ENCODE assay signal across 41 cellular contexts in the genomic region with DNA sequence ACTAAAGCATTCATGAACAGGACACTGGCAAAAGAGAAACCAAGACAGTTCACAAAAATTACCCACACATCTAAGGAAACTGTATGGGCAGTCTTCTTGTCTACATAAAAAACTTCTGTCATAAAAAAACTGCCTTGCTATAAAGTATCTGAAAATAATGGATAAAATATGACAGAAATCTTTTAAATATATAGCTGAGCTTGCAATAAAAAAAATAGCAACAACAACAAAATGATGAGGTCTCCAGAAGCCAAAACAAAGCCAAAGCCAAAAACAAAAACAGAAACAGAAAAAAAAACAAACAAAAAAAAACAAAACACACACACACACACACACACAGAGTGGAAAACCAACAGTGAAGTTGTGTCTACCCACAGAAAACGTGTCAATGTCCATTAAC. TPM values are rescaled to one million over a fixed set of nuclear protein-coding genes. Genes with fewer than 3 reads are reported as not detected.
"Had no signal": no experiment of that assay in that cellular context is flagged by ENCODE, and none has a peak within 500 bp of the region (broad histone marks: within the 10 kb centered on the region; RNA-seq: fewer than 3 reads in every experiment).

No MANE protein-coding gene starts in this region.

- H3K4me2 ChIP-seq: hepatocyte had no signal

- H3K27ac ChIP-seq: adrenal gland, body of pancreas, epithelial cell of prostate, esophagus squamous epithelium, gastroesophageal sphincter, heart right ventricle, hepatocyte, WERI-Rb-1 had no signal

- H3K27me3 Mint-ChIP-seq: activated B cell treated with CpG ODN at 0.5 μM for 24 hours; activated CD8-positive, alpha-beta T cell treated with anti-CD3 and anti-CD28 coated beads for 36 hours; activated naive CD4-positive, alpha-beta T cell treated with anti-CD3 and anti-CD28 coated beads, Interleukin-2, amount 10 ng/mL, durations not matched to agents 7 days and 5 days; activated naive CD8-positive, alpha-beta T cell treated with anti-CD3 and anti-CD28 coated beads, Interleukin-2, amount 50 U/mL, for 24 hours had no signal

- H3K36me3 ChIP-seq: adrenal gland, esophagus squamous epithelium, gastroesophageal sphincter, heart right ventricle, WERI-Rb-1 had no signal

- ATAC-seq: activated CD4-positive, CD25-positive, alpha-beta regulatory T cell treated with anti-CD3 and anti-CD28 coated beads, Interleukin-2, amount 50 U/mL, for 24 hours; activated CD8-positive, alpha-beta T cell treated with anti-CD3 and anti-CD28 coated beads for 36 hours; activated naive CD4-positive, alpha-beta T cell treated with anti-CD3 and anti-CD28 coated beads, Interleukin-2, amount 50 U/mL, for 72 hours; activated naive CD8-positive, alpha-beta T cell treated with anti-CD3 and anti-CD28 coated beads, Interleukin-2, amount 50 U/mL, for 24 hours; activated T-cell treated with anti-CD3 and anti-CD28 coated beads, Interleukin-2, amount 50 U/mL, for 4 hours; body of pancreas; effector memory CD8-positive, alpha-beta T cell; gastroesophageal sphincter; heart right ventricle; T-helper 17 cell had no signal

- H3K9me3 ChIP-seq: adrenal gland, body of pancreas, esophagus squamous epithelium had no signal

- DNase-seq: activated B cell treated with CpG ODN at 0.5 μM for 24 hours; activated CD4-positive, alpha-beta T cell treated with anti-CD3 and anti-CD28 coated beads for 48 hours; activated CD4-positive, alpha-beta T cell treated with anti-CD3 and anti-CD28 coated beads, Interleukin-2, amount 50 U/mL, for 1 hour; activated CD4-positive, alpha-beta T cell treated with anti-CD3 and anti-CD28 coated beads, Interleukin-2, amount 50 U/mL, for 48 hours; activated CD8-positive, alpha-beta memory T cell treated with anti-CD3 and anti-CD28 coated beads for 24 hours; activated CD8-positive, alpha-beta memory T cell treated with anti-CD3 and anti-CD28 coated beads, Interleukin-2, amount 50 U/mL, for 48 hours; activated CD8-positive, alpha-beta T cell treated with anti-CD3 and anti-CD28 coated beads for 36 hours; activated gamma-delta T cell; activated naive CD4-positive, alpha-beta T cell; activated naive CD4-positive, alpha-beta T cell treated with anti-CD3 and anti-CD28 coated beads, Interleukin-2, amount 10 ng/mL, durations not matched to agents 7 days and 5 days; activated naive CD8-positive, alpha-beta T cell treated with anti-CD3 and anti-CD28 coated beads, Interleukin-2, amount 50 U/mL, for 24 hours; activated T-cell treated with anti-CD3 and anti-CD28 coated beads for 4 hours; activated T-cell treated with anti-CD3 and anti-CD28 coated beads, Interleukin-2, amount 50 U/mL, for 4 hours; adrenal gland; amygdala; aorta; body of pancreas; caudate nucleus; cortex of kidney; dermis blood vessel endothelial cell; effector CD4-positive, alpha-beta T cell; effector memory CD8-positive, alpha-beta T cell; esophagus squamous epithelium; foreskin melanocyte; heart right ventricle; T-helper 1 cell; T-helper 17 cell; T1000; WERI-Rb-1 had no signal

- H3K79me2 ChIP-seq: hepatocyte had no signal

- H3K27ac Mint-ChIP-seq: activated CD8-positive, alpha-beta T cell treated with anti-CD3 and anti-CD28 coated beads for 36 hours; activated naive CD4-positive, alpha-beta T cell treated with anti-CD3 and anti-CD28 coated beads, Interleukin-2, amount 10 ng/mL, durations not matched to agents 7 days and 5 days; activated naive CD4-positive, alpha-beta T cell treated with anti-CD3 and anti-CD28 coated beads, Interleukin-2, amount 50 U/mL, for 72 hours; activated naive CD8-positive, alpha-beta T cell treated with anti-CD3 and anti-CD28 coated beads, Interleukin-2, amount 50 U/mL, for 24 hours; activated T-helper 1 cell treated with anti-CD3 and anti-CD28 coated beads, Interleukin-12 subunit alpha, Interleukin-12 subunit beta, Interleukin-2, Interleukin-4 antibody, amounts not matched to agents 30 ng/mL and 10 ng/mL and 1 ng/mL, durations not matched to agents 14 hours and 24 hours and 36 hours; effector memory CD8-positive, alpha-beta T cell; T-helper 17 cell; T-helper 2 cell treated with Interferon-gamma antibody and Interleukin-4, amounts not matched to agents 5 μg/mL and 100 μg/mL, for 36 hours had no signal

- H3K27me3 ChIP-seq: adrenal gland, body of pancreas, heart right ventricle, hepatocyte had no signal

- H3K9me3 Mint-ChIP-seq: activated T-cell treated with anti-CD3 and anti-CD28 coated beads, Interleukin-2, amount 50 U/mL, for 4 hours; effector memory CD8-positive, alpha-beta T cell had no signal

- H2AFZ ChIP-seq: hepatocyte had no signal

- H3K4me1 ChIP-seq: adrenal gland, body of pancreas, esophagus squamous epithelium, gastroesophageal sphincter had no signal

- H3K4me3 ChIP-seq: adrenal gland, body of pancreas, esophagus squamous epithelium, gastroesophageal sphincter, heart right ventricle, hepatocyte had no signal

- H3K4me3 Mint-ChIP-seq: activated B cell treated with CpG ODN at 0.5 μM for 24 hours; activated CD8-positive, alpha-beta T cell treated with anti-CD3 and anti-CD28 coated beads for 36 hours; activated naive CD4-positive, alpha-beta T cell treated with anti-CD3 and anti-CD28 coated beads, Interleukin-2, amount 10 ng/mL, durations not matched to agents 7 days and 5 days; activated naive CD8-positive, alpha-beta T cell treated with anti-CD3 and anti-CD28 coated beads, Interleukin-2, amount 50 U/mL, for 24 hours; activated T-cell treated with anti-CD3 and anti-CD28 coated beads, Interleukin-2, amount 50 U/mL, for 4 hours; activated T-helper 1 cell treated with anti-CD3 and anti-CD28 coated beads, Interleukin-12 subunit alpha, Interleukin-12 subunit beta, Interleukin-2, Interleukin-4 antibody, amounts not matched to agents 30 ng/mL and 10 ng/mL and 1 ng/mL, durations not matched to agents 14 hours and 24 hours and 36 hours; effector memory CD8-positive, alpha-beta T cell; T-helper 17 cell; T-helper 2 cell treated with Interferon-gamma antibody and Interleukin-4, amounts not matched to agents 5 μg/mL and 100 μg/mL, for 36 hours had no signal

RNA-seq across cellular contexts. Expression of a gene that starts 14.8 kb away (rescaled TPM):
- total RNA-seq: chondrocyte, dermis blood vessel endothelial cell, endothelial cell of umbilical vein, fibroblast of lung, fibroblast of villous mesenchyme, glomerular endothelial cell had no signal
- polyA plus RNA-seq: endothelial cell of umbilical vein, fibroblast of lung had no signal
